ENCODE assay signal across 16 cellular contexts in the genomic region with DNA sequence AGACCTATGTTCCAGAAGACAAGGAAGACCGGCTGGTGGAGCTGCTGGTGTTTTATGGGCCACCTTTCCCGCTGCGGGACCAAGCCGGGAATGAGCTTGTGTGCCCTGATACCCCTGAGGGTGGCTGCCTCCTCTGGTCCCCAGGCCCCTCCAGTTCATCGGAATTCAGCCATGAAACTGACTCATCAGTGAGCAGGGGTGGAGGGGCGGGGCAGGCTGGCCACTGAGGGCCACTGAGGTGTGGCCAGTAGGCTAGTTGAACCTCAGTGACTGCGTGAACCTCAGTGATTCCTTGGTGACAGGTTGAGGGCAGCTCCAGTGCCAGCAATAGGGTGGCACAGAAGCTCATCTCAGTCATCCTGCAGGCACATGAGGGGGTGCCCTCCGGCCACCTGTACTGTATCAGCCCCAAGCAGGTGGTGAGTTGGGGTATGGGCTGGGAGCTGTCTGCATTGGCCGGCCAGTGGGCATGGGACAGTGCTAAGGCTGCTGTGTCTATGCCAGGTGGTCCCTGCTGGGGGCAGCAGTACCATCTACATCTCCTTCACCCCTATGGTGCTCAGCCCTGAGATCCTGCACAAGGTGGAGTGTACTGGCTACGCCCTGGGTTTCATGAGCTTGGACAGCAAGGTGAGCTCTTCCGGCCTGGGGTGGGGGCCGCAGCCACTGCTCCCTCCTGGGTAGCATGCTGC. TPM values are rescaled to one million over a fixed set of nuclear protein-coding genes. Genes with fewer than 3 reads are reported as not detected.
DNase-seq lines count a peak whose midpoint lies in the region; ATAC-seq and TF ChIP-seq lines count a peak whose summit lies in the region.
"Had no signal": no experiment of that assay in that cellular context is flagged by ENCODE, and none has a peak within 500 bp of the region (broad histone marks: within the 10 kb centered on the region; RNA-seq: fewer than 3 reads in every experiment).

No MANE protein-coding gene starts in this region.

- ATAC-seq in left colon (peak; percentile 44), upper lobe of right lung (peak; percentile 1), HG03159 (IDR thresholded peaks at IDR 0.05; ENCODE audit: unreplicated experiment) (no peak)
- ATAC-seq: CD8-positive, alpha-beta T cell had no signal

- no peak overlapping the region for H3K14ac ChIP-seq in mesenchymal stem cell (ENCODE audit: low read length in 2 of 2)

- no peak overlapping the region for H2AFZ ChIP-seq in mesenchymal stem cell (ENCODE audit: low read depth, low read length)

- peak; percentile 20 for DNase-seq in activated naive CD4-positive, alpha-beta T cell treated with anti-CD3 and anti-CD28 coated beads, Interleukin-2, amount 10 ng/mL, durations not matched to agents 7 days and 5 days
- no peak for DNase-seq in activated naive CD4-positive, alpha-beta T cell treated with anti-CD3 and anti-CD28 coated beads for 36 hours
- DNase-seq in SK-MEL-5 (ENCODE audit: low read depth, low spot score) (peak; percentile 16), left colon (peak in 1 of 2 donors; percentile 31), upper lobe of right lung (no peak), NCI-H2081 treated with DMSO at 0.1 percent for 48 hours (lab: John Stamatoyannopoulos, UW) (no peak), mesenchymal stem cell (no peak)
- DNase-seq: activated CD4-positive, alpha-beta T cell treated with anti-CD3 and anti-CD28 coated beads, Interleukin-2, amount 50 U/mL, for 1 hour; CD8-positive, alpha-beta T cell; NCI-H2029 treated with DMSO at 0.1 percent for 48 hours; NCI-H748 treated with DMSO at 0.1 percent for 48 hours; stimulated activated CD4-positive, alpha-beta T cell treated with anti-CD3 and anti-CD28 coated beads, Interleukin-2, amount 100 ng/mL, for 24 hours; trophoblast cell had no signal

- peaks cover 18% of the 10 kb centered on the region for H3K36me3 Mint-ChIP-seq in activated naive CD4-positive, alpha-beta T cell treated with anti-CD3 and anti-CD28 coated beads, Interleukin-2, amount 10 ng/mL, durations not matched to agents 7 days and 5 days
- peaks cover 3% of the 10 kb centered on the region for H3K36me3 Mint-ChIP-seq in activated naive CD4-positive, alpha-beta T cell treated with anti-CD3 and anti-CD28 coated beads for 36 hours (ENCODE audit: low read depth)

- no peak overlapping the region for H3K9ac ChIP-seq in mesenchymal stem cell (ENCODE audit: low read length)

- peaks cover 3% of the 10 kb centered on the region for H3K4me1 Mint-ChIP-seq in activated naive CD4-positive, alpha-beta T cell treated with anti-CD3 and anti-CD28 coated beads, Interleukin-2, amount 10 ng/mL, durations not matched to agents 7 days and 5 days
- H3K4me1 Mint-ChIP-seq in activated naive CD4-positive, alpha-beta T cell treated with anti-CD3 and anti-CD28 coated beads for 36 hours (ENCODE audit: low read depth) = peaks cover 4% of the 10 kb centered on the region
- H3K4me1 Mint-ChIP-seq: neural crest cell had no signal

- H3K4me3 ChIP-seq in upper lobe of right lung (no peak overlapping the region), mesenchymal stem cell (ENCODE audit: insufficient read depth in 1 of 2, low read depth in 1 of 2, low read length in 2 of 2) (no peak overlapping the region)

- no peak overlapping the region for H4K91ac ChIP-seq in mesenchymal stem cell (ENCODE audit: low read length)

- H3K18ac ChIP-seq in mesenchymal stem cell (ENCODE audit: low read depth in 1 of 2, low read length in 2 of 2) = no peak overlapping the region

- CTCF ChIA-PET in activated naive CD4-positive, alpha-beta T cell treated with anti-CD3 and anti-CD28 coated beads, Interleukin-2, amount 10 ng/mL, durations not matched to agents 7 days and 5 days (lab: Charles Lee) = interaction anchor here (1.1 to 7.6 kb wide), 10 partner anchors 13 to 371 kb away, joined by 3 to 76 read pairs (median 3); a partner anchor contains a TSS
- CTCF ChIA-PET in activated naive CD4-positive, alpha-beta T cell treated with anti-CD3 and anti-CD28 coated beads for 36 hours (lab: Charles Lee) = interaction anchor here (0.6 to 4.5 kb wide), 9 partner anchors 88 to 366 kb away, joined by 3 to 31 read pairs (median 4); a partner anchor contains a TSS

- H3K4me1 ChIP-seq in upper lobe of right lung (no peaks in the 10 kb centered on the region), mesenchymal stem cell (ENCODE audit: control insufficient read depth, insufficient read depth, low read depth, low read length) (peaks cover 10% of the 10 kb centered on the region)

- no peak overlapping the region for H2BK12ac ChIP-seq in mesenchymal stem cell (ENCODE audit: low read length in 2 of 2)

- no peak overlapping the region for H2BK5ac ChIP-seq in mesenchymal stem cell (ENCODE audit: low read depth, low read length, poor library complexity, severe bottlenecking)

- H2BK15ac ChIP-seq in mesenchymal stem cell (ENCODE audit: low read depth, poor library complexity, severe bottlenecking) = no peak overlapping the region

- 96% methylated on average over 12 of the region's 12 CpGs for WGBS in mesenchymal stem cell

- in situ Hi-C loops in SK-MEL-5 (cut with HindIII; ENCODE audit: low pct_unique_long_range_greater_than_20kb, low sequenced_read_pairs) = no loop called here

- no peaks in the 10 kb centered on the region for H3K9me3 ChIP-seq in upper lobe of right lung
- no peaks in the 10 kb centered on the region for H3K9me3 ChIP-seq in mesenchymal stem cell (ENCODE audit: control insufficient read depth, low read length)

- H3K9me3 Mint-ChIP-seq in activated naive CD4-positive, alpha-beta T cell treated with anti-CD3 and anti-CD28 coated beads, Interleukin-2, amount 10 ng/mL, durations not matched to agents 7 days and 5 days = no peaks in the 10 kb centered on the region
- no peaks in the 10 kb centered on the region for H3K9me3 Mint-ChIP-seq in activated naive CD4-positive, alpha-beta T cell treated with anti-CD3 and anti-CD28 coated beads for 36 hours
- H3K9me3 Mint-ChIP-seq: CD8-positive, alpha-beta T cell; neural crest cell; T-helper 2 cell treated with Interferon-gamma antibody and Interleukin-4, amounts not matched to agents 5 μg/mL and 100 μg/mL, for 36 hours had no signal

- no peak for TF ChIP-seq CTCF in upper lobe of right lung (IDR thresholded peaks at IDR 0.05)

- H3K27ac ChIP-seq in upper lobe of right lung (no peak overlapping the region), mesenchymal stem cell (ENCODE audit: low read length, poor library complexity, severe bottlenecking) (no peak overlapping the region)

- H3K36me3 ChIP-seq in upper lobe of right lung = peaks cover 21% of the 10 kb centered on the region
- peaks cover 18 to 23% of the 10 kb centered on the region in 2 experiments for H3K36me3 ChIP-seq in mesenchymal stem cell (ENCODE audit: control insufficient read depth in 1 of 2, insufficient read depth in 2 of 2, low read depth in 1 of 2, low read length in 2 of 2)

- H2AK5ac ChIP-seq in mesenchymal stem cell (ENCODE audit: low read length, severe bottlenecking) = no peak overlapping the region

- intact Hi-C loops in activated naive CD4-positive, alpha-beta T cell treated with anti-CD3 and anti-CD28 coated beads for 36 hours (cut with micrococcal nuclease) = loop anchor here (5.0 to 10.0 kb wide), 2 partner anchors 166 to 262 kb away; a partner anchor contains a TSS
- intact Hi-C loops in left colon (cut with DNase I, micrococcal nuclease) (no loop called here), upper lobe of right lung (cut with DNase I) (no loop called here)

- no peak overlapping the region for H2BK120ac ChIP-seq in mesenchymal stem cell (ENCODE audit: low read depth, low read length)

- no peak overlapping the region for H3K4ac ChIP-seq in mesenchymal stem cell (ENCODE audit: low read depth in 1 of 2, low read length in 2 of 2)

- H3K27me3 Mint-ChIP-seq in activated naive CD4-positive, alpha-beta T cell treated with anti-CD3 and anti-CD28 coated beads, Interleukin-2, amount 10 ng/mL, durations not matched to agents 7 days and 5 days = peaks cover 6% of the 10 kb centered on the region
- H3K27me3 Mint-ChIP-seq in activated naive CD4-positive, alpha-beta T cell treated with anti-CD3 and anti-CD28 coated beads for 36 hours (ENCODE audit: low read depth) = no peaks in the 10 kb centered on the region

- no peak overlapping the region for H3K4me2 ChIP-seq in mesenchymal stem cell (ENCODE audit: low read length, poor library complexity, severe bottlenecking)

- no peak overlapping the region for H3K23ac ChIP-seq in mesenchymal stem cell (ENCODE audit: low read length in 2 of 2)

- H4K8ac ChIP-seq in mesenchymal stem cell (ENCODE audit: low read length) = no peak overlapping the region

- no peaks in the 10 kb centered on the region for H3K79me1 ChIP-seq in mesenchymal stem cell (replicated peaks; ENCODE audit: low read length, poor library complexity, severe bottlenecking)

- H3K27me3 ChIP-seq in upper lobe of right lung = no peaks in the 10 kb centered on the region
- H3K27me3 ChIP-seq in mesenchymal stem cell (ENCODE audit: control insufficient read depth in 1 of 2, insufficient read depth in 1 of 2, low read length in 2 of 2) = peaks cover 6 to 20% of the 10 kb centered on the region in 2 experiments

- no peak overlapping the region for H3K4me3 Mint-ChIP-seq in activated naive CD4-positive, alpha-beta T cell treated with anti-CD3 and anti-CD28 coated beads, Interleukin-2, amount 10 ng/mL, durations not matched to agents 7 days and 5 days
- no peak overlapping the region for H3K4me3 Mint-ChIP-seq in activated naive CD4-positive, alpha-beta T cell treated with anti-CD3 and anti-CD28 coated beads for 36 hours
- H3K4me3 Mint-ChIP-seq: CD8-positive, alpha-beta T cell; neural crest cell; T-helper 2 cell treated with Interferon-gamma antibody and Interleukin-4, amounts not matched to agents 5 μg/mL and 100 μg/mL, for 36 hours had no signal

- H3K27ac Mint-ChIP-seq in activated naive CD4-positive, alpha-beta T cell treated with anti-CD3 and anti-CD28 coated beads, Interleukin-2, amount 10 ng/mL, durations not matched to agents 7 days and 5 days = no peak overlapping the region
- H3K27ac Mint-ChIP-seq in activated naive CD4-positive, alpha-beta T cell treated with anti-CD3 and anti-CD28 coated beads for 36 hours = no peak overlapping the region
- H3K27ac Mint-ChIP-seq: CD8-positive, alpha-beta T cell had no signal

RNA-seq across cellular contexts. Expression of a gene that starts 20.3 kb away (rescaled TPM):
- 10 to 100 TPM; 57.5 to 58.7 TPM for total RNA-seq in activated naive CD4-positive, alpha-beta T cell treated with anti-CD3 and anti-CD28 coated beads for 36 hours
- 14.1 and 26.2 TPM in 2 replicates for total RNA-seq in SK-MEL-5 (2014; rRNA removed; shearing (Covaris generic))
- 80.6 and 84.8 TPM in 2 replicates for polyA plus RNA-seq in SK-MEL-5 (2015; cell fraction: cytosol; rRNA removed)
- polyA plus RNA-seq in SK-MEL-5 (2015; cell fraction: nucleus; rRNA removed) = 286 and 300 TPM in 2 replicates
- 100 to 1,000 TPM; 177 to 186 TPM for total RNA-seq in left colon
- 81.7 TPM for total RNA-seq in upper lobe of right lung
- 32.9 TPM for polyA plus RNA-seq in mesenchymal stem cell (2013, experiment 1 of 2)
- 32.8 TPM for polyA plus RNA-seq in mesenchymal stem cell (2013, experiment 2 of 2)

RNA-seq across cellular contexts. Expression of a gene that starts 21.8 kb away (rescaled TPM):
- total RNA-seq in activated naive CD4-positive, alpha-beta T cell treated with anti-CD3 and anti-CD28 coated beads for 36 hours = 10 to 100 TPM; 16.6 to 19.3 TPM
- 0.98 and 1.8 TPM in 2 replicates for total RNA-seq in SK-MEL-5 (2014; rRNA removed; shearing (Covaris generic))
- polyA plus RNA-seq in SK-MEL-5 (2015; cell fraction: cytosol; rRNA removed) = 27.9 and 29.9 TPM in 2 replicates
- polyA plus RNA-seq in SK-MEL-5 (2015; cell fraction: nucleus; rRNA removed) = 49.8 and 62.8 TPM in 2 replicates
- total RNA-seq in left colon (10 to 100 TPM; 66.1 to 76.4 TPM), upper lobe of right lung (70.2 TPM)
- polyA plus RNA-seq in mesenchymal stem cell (2013, experiment 1 of 2) = 31.6 TPM
- polyA plus RNA-seq in mesenchymal stem cell (2013, experiment 2 of 2) = 31.9 TPM

RNA-seq across cellular contexts. Expression of a gene that starts 48.7 kb away (rescaled TPM):
- total RNA-seq in activated naive CD4-positive, alpha-beta T cell treated with anti-CD3 and anti-CD28 coated beads for 36 hours = 10 to 100 TPM; 33.8 to 35.0 TPM
- total RNA-seq in SK-MEL-5 (2014; rRNA removed; shearing (Covaris generic)) = 27.9 and 28.6 TPM in 2 replicates
- polyA plus RNA-seq in SK-MEL-5 (2015; cell fraction: cytosol; rRNA removed) = 31.0 and 34.6 TPM in 2 replicates
- polyA plus RNA-seq in SK-MEL-5 (2015; cell fraction: nucleus; rRNA removed) = 28.2 and 33.6 TPM in 2 replicates
- 10 to 100 TPM; 42.5 to 42.8 TPM for total RNA-seq in left colon
- 32.7 TPM for total RNA-seq in upper lobe of right lung
- polyA plus RNA-seq in mesenchymal stem cell (2013, experiment 1 of 2) = 18.9 TPM
- 18.5 TPM for polyA plus RNA-seq in mesenchymal stem cell (2013, experiment 2 of 2)

Comparison
In these comparisons a context has a peak if more than half of its experiments do, and no peak if none do; other contexts are left out.
1. DNase-seq: peak in activated naive CD4-positive, alpha-beta T cell treated with anti-CD3 and anti-CD28 coated beads, Interleukin-2, amount 10 ng/mL, durations not matched to agents 7 days and 5 days (single experiment) and SK-MEL-5 (single experiment); none in activated naive CD4-positive, alpha-beta T cell treated with anti-CD3 and anti-CD28 coated beads for 36 hours (single experiment), upper lobe of right lung (single experiment), NCI-H2081 treated with DMSO at 0.1 percent for 48 hours (single experiment) and mesenchymal stem cell (single experiment).